16 cellular contexts compared by ENCODE assay signal in the genomic region with DNA sequence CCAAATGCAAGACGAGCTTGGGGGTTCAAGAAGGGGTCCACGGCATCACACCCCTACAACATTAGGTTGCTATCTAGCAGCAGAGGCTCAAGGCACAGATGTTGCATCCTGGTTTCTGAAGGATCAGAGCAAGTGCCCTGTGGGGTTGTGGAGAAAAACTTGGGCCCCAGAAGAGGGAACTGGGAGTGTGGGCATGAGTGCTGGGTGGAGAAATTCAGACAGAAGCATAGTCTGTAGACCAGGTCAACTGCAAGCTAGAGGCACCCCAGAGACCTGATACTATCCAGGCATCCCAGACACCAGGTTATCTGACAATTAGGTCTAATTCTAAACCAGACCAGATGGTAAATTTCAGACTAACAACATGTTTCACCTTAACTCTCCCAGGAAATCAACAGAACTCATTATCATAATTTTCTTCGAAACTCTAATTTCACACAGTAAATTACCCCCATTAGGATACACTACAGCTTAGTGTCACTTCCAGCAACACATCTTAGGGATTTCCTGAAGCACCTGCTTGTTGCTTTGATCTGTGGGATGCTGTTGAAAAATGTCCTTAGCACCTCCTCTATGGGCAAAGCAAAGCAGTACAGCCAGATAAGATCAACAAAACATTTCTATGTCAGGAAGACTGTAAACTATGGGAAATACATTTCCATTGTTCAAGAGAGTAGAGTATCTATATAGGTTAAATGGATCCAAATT.
DNase-seq lines count a peak whose midpoint lies in the region; ATAC-seq and TF ChIP-seq lines count a peak whose summit lies in the region.
"Had no signal": no experiment of that assay in that cellular context is flagged by ENCODE, and none has a peak within 500 bp of the region (broad histone marks: within the 10 kb centered on the region; RNA-seq: fewer than 3 reads in every experiment).

No MANE protein-coding gene starts in this region.

- H3K27me3 ChIP-seq in osteoblast (ENCODE audit: insufficient read depth, low read length) (no peaks in the 10 kb centered on the region), A673 (replicated peaks; ENCODE audit: insufficient read depth, low read depth, low read length, poor library complexity) (no peaks in the 10 kb centered on the region)
- H3K27me3 ChIP-seq: right atrium auricular region had no signal

- H3K4me3 ChIP-seq in osteoblast (ENCODE audit: insufficient read depth, low read length) (no peak overlapping the region), A673 (ENCODE audit: low read depth, low read length, poor library complexity, severe bottlenecking) (no peak overlapping the region)
- H3K4me3 ChIP-seq: right atrium auricular region had no signal

- peaks cover 47% of the 10 kb centered on the region for H3K4me1 Mint-ChIP-seq in activated T-helper 17 cell treated with anti-CD3 and anti-CD28 coated beads, Interleukin-2, amount 50 U/mL, for 72 hours
- H3K4me1 Mint-ChIP-seq in nephron progenitor cell = no peaks in the 10 kb centered on the region

- BruUV-seq in A673 (replicated peaks; lab: Mats Ljungman, UMichigan) = no TSS peak

- H3K4me1 ChIP-seq in osteoblast (ENCODE audit: insufficient read depth, low read length) (no peaks in the 10 kb centered on the region), A673 (ENCODE audit: insufficient read depth, low read length, poor library complexity, severe bottlenecking) (no peaks in the 10 kb centered on the region)

- H3K27me3 Mint-ChIP-seq in activated T-helper 17 cell treated with anti-CD3 and anti-CD28 coated beads, Interleukin-2, amount 50 U/mL, for 72 hours = no peaks in the 10 kb centered on the region
- peaks cover 6% of the 10 kb centered on the region for H3K27me3 Mint-ChIP-seq in nephron progenitor cell (ENCODE audit: low read depth, poor library complexity)
- H3K27me3 Mint-ChIP-seq: type B pancreatic cell had no signal

- DNase-seq in SIG-M5 treated with dmso at 0.1 percent for 504 hours (lab: John Stamatoyannopoulos, UW; ENCODE audit: unreplicated experiment) = peak; percentile 17
- DNase-seq in SIG-M5 (lab: John Stamatoyannopoulos, UW) = no peak
- peak; percentile 72 for DNase-seq in NCI-H2171 treated with DMSO at 0.1 percent for 48 hours (lab: John Stamatoyannopoulos, UW)
- DNase-seq in osteoblast (ENCODE audit: insufficient read length, low spot score, missing footprints) = no peak
- no peak for DNase-seq in A673 (ENCODE audit: low spot score)
- no peak for DNase-seq in nephron progenitor cell
- DNase-seq: activated gamma-delta T cell, DMS79 treated with DMSO at 0.1 percent for 48 hours, NCI-H2081 treated with DMSO at 0.1 percent for 48 hours had no signal

- H3K27ac ChIP-seq in osteoblast (ENCODE audit: low read depth, low read length) (no peak overlapping the region), A673 (ENCODE audit: low read depth, low read length, poor library complexity, severe bottlenecking) (no peak overlapping the region)
- H3K27ac ChIP-seq: KMS-11, right atrium auricular region, RWPE1, VCaP had no signal

- no peaks in the 10 kb centered on the region for H3K36me3 Mint-ChIP-seq in activated T-helper 17 cell treated with anti-CD3 and anti-CD28 coated beads, Interleukin-2, amount 50 U/mL, for 72 hours (ENCODE audit: low read depth)
- H3K36me3 Mint-ChIP-seq in nephron progenitor cell (ENCODE audit: low read depth) = no peaks in the 10 kb centered on the region
- H3K36me3 Mint-ChIP-seq: type B pancreatic cell had no signal

- H3K4me3 Mint-ChIP-seq in activated T-helper 17 cell treated with anti-CD3 and anti-CD28 coated beads, Interleukin-2, amount 50 U/mL, for 72 hours = peak overlapping the region; percentile 74
- no peak overlapping the region for H3K4me3 Mint-ChIP-seq in nephron progenitor cell
- H3K4me3 Mint-ChIP-seq: type B pancreatic cell had no signal

- intact Hi-C loops in A673 (cut with micrococcal nuclease; ENCODE audit: unreplicated experiment) = loop anchor here (10.0 kb wide), 2 partner anchors 179 to 859 kb away; partner anchors contain the start of gene VAV3

- no peak for TF ChIP-seq CTCF in osteoblast (IDR thresholded peaks at IDR 0.05; ENCODE audit: extremely low read depth, low read depth, low read length)
- TF ChIP-seq CTCF in A673 (conservative IDR thresholded peaks at IDR 0.05; ENCODE audit: low read depth, low read length) = no peak
- TF ChIP-seq CTCF in nephron progenitor cell (IDR thresholded peaks at IDR 0.05) = no peak

- peak overlapping the region; percentile 81 for H3K27ac Mint-ChIP-seq in activated T-helper 17 cell treated with anti-CD3 and anti-CD28 coated beads, Interleukin-2, amount 50 U/mL, for 72 hours
- no peak overlapping the region for H3K27ac Mint-ChIP-seq in nephron progenitor cell
- H3K27ac Mint-ChIP-seq: type B pancreatic cell had no signal

- CTCF ChIA-PET in A673 (lab: Charles Lee) = no interaction called here

- H4K20me1 ChIP-seq in osteoblast (ENCODE audit: insufficient read depth, low read length) = no peaks in the 10 kb centered on the region

- H3K4me2 ChIP-seq in osteoblast (ENCODE audit: insufficient read depth, low read length) = no peak overlapping the region
- H3K4me2 ChIP-seq: KMS-11 had no signal

- POLR2A ChIA-PET in A673 (lab: Charles Lee; ENCODE audit: low non-redundant PET) = no interaction called here

- H2AFZ ChIP-seq in osteoblast (ENCODE audit: low read length) = peak overlapping the region; percentile 29

- ATAC-seq in activated T-helper 17 cell treated with anti-CD3 and anti-CD28 coated beads, Interleukin-2, amount 50 U/mL, for 72 hours (replicated peaks) = peak; percentile 28
- ATAC-seq in HG03039 (IDR thresholded peaks at IDR 0.05; ENCODE audit: unreplicated experiment) = no peak

- H3K79me2 ChIP-seq in osteoblast (ENCODE audit: insufficient read depth, low read length) = no peaks in the 10 kb centered on the region

- no peaks in the 10 kb centered on the region for H3K9me3 ChIP-seq in osteoblast (ENCODE audit: low read depth, low read length)
- no peaks in the 10 kb centered on the region for H3K9me3 ChIP-seq in A673 (ENCODE audit: low read depth, low read length, poor library complexity, severe bottlenecking)
- H3K9me3 ChIP-seq: right atrium auricular region had no signal

- H3K36me3 ChIP-seq in osteoblast (ENCODE audit: insufficient read depth, low read length) = no peaks in the 10 kb centered on the region
- H3K36me3 ChIP-seq in A673 (ENCODE audit: insufficient read depth, low read length, poor library complexity, severe bottlenecking) = no peaks in the 10 kb centered on the region
- H3K36me3 ChIP-seq: right atrium auricular region had no signal

- no peaks in the 10 kb centered on the region for H3K9me3 Mint-ChIP-seq in activated T-helper 17 cell treated with anti-CD3 and anti-CD28 coated beads, Interleukin-2, amount 50 U/mL, for 72 hours
- H3K9me3 Mint-ChIP-seq in nephron progenitor cell = no peaks in the 10 kb centered on the region
- H3K9me3 Mint-ChIP-seq: type B pancreatic cell had no signal

Comparison
In these comparisons a context has a peak if more than half of its experiments do, and no peak if none do; other contexts are left out.
1. DNase-seq: peak in SIG-M5 treated with dmso at 0.1 percent for 504 hours (single experiment) and NCI-H2171 treated with DMSO at 0.1 percent for 48 hours (single experiment); none in SIG-M5 (single experiment), osteoblast (single experiment), A673 (single experiment) and nephron progenitor cell (single experiment).